In the genomic region with DNA sequence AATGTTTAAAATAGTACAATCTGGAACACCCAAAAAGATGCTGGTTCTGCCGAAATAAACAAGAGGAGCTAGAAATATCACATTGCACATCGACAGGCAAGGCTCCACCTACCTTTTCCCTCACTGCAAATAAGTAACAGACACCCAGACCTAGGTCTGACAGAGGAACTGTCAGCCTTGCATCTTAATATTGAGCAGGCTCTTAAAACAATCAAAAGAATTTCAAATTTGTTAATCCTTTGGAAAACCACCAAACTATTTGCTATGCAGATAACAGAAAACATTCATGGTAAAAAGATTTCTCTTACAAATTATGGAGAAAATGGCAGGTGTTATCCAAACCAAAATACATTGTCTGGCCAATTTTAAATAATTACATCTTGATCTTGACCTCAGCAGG, we compare ENCODE assay signal across 12 cellular contexts.
"Had no signal": no experiment of that assay in that cellular context is flagged by ENCODE, and none has a peak within 500 bp of the region (broad histone marks: within the 10 kb centered on the region; RNA-seq: fewer than 3 reads in every experiment).

No MANE protein-coding gene starts in this region.

- H3K27me3 ChIP-seq: hepatocyte, right atrium auricular region, tibial artery had no signal

- H3K4me1 ChIP-seq: tibial artery had no signal

- H3K27ac ChIP-seq: epithelial cell of prostate, hepatocyte, right atrium auricular region, tibial artery, WERI-Rb-1 had no signal

- DNase-seq: activated CD4-positive, alpha-beta T cell treated with anti-CD3 and anti-CD28 coated beads for 48 hours; activated naive CD4-positive, alpha-beta T cell treated with anti-CD3 and anti-CD28 coated beads, Interleukin-2, amount 50 U/mL, for 16 hours; cortex of kidney; effector memory CD4-positive, alpha-beta T cell; mesendoderm; T-helper 1 cell; tibial artery; WERI-Rb-1 had no signal

- H3K9me3 ChIP-seq: right atrium auricular region, tibial artery had no signal

- H3K4me2 ChIP-seq: hepatocyte, smooth muscle cell had no signal

- H3K79me2 ChIP-seq: hepatocyte had no signal

- H3K4me3 ChIP-seq: hepatocyte, right atrium auricular region, smooth muscle cell, tibial artery had no signal

- H3K36me3 ChIP-seq: right atrium auricular region, tibial artery, WERI-Rb-1 had no signal

- H2AFZ ChIP-seq: hepatocyte had no signal
